In the genomic region with DNA sequence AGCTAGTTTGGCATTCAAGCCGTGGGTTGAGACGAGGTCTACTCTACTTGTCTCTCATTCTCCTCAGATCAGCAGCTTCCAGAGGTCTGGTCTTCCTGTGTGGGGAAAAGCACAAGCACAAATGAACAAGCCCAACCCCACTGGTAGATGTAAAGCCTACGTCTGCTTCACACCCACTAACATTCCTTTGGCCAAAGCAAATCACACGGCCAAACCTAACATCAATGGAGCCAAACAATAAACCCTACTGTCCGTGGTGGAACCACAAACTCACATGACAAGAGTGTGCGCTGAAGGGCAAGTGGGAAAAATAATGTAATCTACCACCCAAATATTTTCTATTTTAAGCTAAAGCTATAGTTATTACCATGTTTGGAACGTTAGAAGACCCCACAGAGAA, we compare ENCODE assay signal across 1 cellular context.
TF ChIP-seq lines count a peak whose summit lies in the region.

No MANE protein-coding gene starts in this region.

TF ChIP-seq in IMR-90, 13 proteins besides CTCF, POLR2A, EP300 and RAD21 (continued from another document):
- TF ChIP-seq, protein P1, sequence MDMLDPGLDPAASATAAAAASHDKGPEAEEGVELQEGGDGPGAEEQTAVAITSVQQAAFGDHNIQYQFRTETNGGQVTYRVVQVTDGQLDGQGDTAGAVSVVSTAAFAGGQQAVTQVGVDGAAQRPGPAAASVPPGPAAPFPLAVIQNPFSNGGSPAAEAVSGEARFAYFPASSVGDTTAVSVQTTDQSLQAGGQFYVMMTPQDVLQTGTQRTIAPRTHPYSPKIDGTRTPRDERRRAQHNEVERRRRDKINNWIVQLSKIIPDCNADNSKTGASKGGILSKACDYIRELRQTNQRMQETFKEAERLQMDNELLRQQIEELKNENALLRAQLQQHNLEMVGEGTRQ (IDR thresholded peaks at IDR 0.05; ENCODE audit: low read depth, low read length): no peak
- TF ChIP-seq BHLHE40 (IDR thresholded peaks at IDR 0.05; ENCODE audit: low read depth, low read length): peak; percentile 69; the same call in 1 of the 2 replicates
- TF ChIP-seq RFX5 (IDR thresholded peaks at IDR 0.05; ENCODE audit: low read depth, low read length): no peak
TF ChIP-seq in IMR-90: peak in this region for 1.
